In the genomic region with DNA sequence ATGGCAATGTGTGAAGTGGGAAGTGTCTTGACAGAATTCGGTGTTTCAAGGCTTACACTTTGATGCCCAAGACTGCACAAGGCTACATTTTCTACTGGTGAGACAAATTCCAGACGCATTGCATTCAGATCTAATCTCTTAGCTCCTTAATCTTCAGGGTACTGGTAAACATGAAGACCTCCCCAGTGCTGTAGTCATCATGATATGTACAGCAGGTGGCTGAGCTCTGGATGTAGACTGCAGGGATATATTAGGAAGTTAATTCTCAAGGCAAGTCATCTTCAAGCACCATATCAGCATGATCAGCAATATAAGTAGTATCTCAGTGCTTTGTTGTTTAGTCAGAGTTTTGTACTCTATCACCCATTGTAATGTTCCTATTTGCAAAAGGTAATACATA, we compare ENCODE assay signal across 1 cellular context.
TF ChIP-seq lines count a peak whose summit lies in the region.

No MANE protein-coding gene starts in this region.

TF ChIP-seq in HepG2, 621 proteins besides CTCF, POLR2A, EP300 and RAD21 (continued from another document):
- no peak for TF ChIP-seq ZNF225 (CRISPR knock-in tag; IDR thresholded peaks at IDR 0.05)
- no peak for TF ChIP-seq TOPORS (CRISPR knock-in tag; IDR thresholded peaks at IDR 0.05)
- TF ChIP-seq ZNF383 (CRISPR knock-in tag; IDR thresholded peaks at IDR 0.05; ENCODE audit: borderline replicate concordance): no peak
- TF ChIP-seq MZF1 (CRISPR knock-in tag; IDR thresholded peaks at IDR 0.05; ENCODE audit: borderline replicate concordance): no peak
- TF ChIP-seq, protein P1, sequence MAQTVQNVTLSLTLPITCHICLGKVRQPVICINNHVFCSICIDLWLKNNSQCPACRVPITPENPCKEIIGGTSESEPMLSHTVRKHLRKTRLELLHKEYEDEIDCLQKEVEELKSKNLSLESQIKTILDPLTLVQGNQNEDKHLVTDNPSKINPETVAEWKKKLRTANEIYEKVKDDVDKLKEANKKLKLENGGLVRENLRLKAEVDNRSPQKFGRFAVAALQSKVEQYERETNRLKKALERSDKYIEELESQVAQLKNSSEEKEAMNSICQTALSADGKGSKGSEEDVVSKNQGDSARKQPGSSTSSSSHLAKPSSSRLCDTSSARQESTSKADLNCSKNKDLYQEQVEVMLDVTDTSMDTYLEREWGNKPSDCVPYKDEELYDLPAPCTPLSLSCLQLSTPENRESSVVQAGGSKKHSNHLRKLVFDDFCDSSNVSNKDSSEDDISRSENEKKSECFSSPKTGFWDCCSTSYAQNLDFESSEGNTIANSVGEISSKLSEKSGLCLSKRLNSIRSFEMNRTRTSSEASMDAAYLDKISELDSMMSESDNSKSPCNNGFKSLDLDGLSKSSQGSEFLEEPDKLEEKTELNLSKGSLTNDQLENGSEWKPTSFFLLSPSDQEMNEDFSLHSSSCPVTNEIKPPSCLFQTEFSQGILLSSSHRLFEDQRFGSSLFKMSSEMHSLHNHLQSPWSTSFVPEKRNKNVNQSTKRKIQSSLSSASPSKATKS (CRISPR knock-in tag; IDR thresholded peaks at IDR 0.05): no peak
- TF ChIP-seq ZNF607 (CRISPR knock-in tag; IDR thresholded peaks at IDR 0.05; ENCODE audit: borderline replicate concordance): no peak
- TF ChIP-seq, protein P2, sequence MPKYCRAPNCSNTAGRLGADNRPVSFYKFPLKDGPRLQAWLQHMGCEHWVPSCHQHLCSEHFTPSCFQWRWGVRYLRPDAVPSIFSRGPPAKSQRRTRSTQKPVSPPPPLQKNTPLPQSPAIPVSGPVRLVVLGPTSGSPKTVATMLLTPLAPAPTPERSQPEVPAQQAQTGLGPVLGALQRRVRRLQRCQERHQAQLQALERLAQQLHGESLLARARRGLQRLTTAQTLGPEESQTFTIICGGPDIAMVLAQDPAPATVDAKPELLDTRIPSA (CRISPR knock-in tag; IDR thresholded peaks at IDR 0.05; ENCODE audit: borderline replicate concordance): no peak
- no peak for TF ChIP-seq ZNF891 (CRISPR knock-in tag; IDR thresholded peaks at IDR 0.05)
- TF ChIP-seq KLF13 (CRISPR knock-in tag; IDR thresholded peaks at IDR 0.05): no peak
- no peak for TF ChIP-seq SRSF4 (IDR thresholded peaks at IDR 0.05; ENCODE audit: low read depth, low read length, poor library complexity, severe bottlenecking)
- no peak for TF ChIP-seq ZNF788 (CRISPR knock-in tag; IDR thresholded peaks at IDR 0.05; ENCODE audit: borderline replicate concordance)
- no peak for TF ChIP-seq SMYD3 (CRISPR knock-in tag; IDR thresholded peaks at IDR 0.05)
